Comparison of ENCODE assay signal across 18 cellular contexts in the genomic region with DNA sequence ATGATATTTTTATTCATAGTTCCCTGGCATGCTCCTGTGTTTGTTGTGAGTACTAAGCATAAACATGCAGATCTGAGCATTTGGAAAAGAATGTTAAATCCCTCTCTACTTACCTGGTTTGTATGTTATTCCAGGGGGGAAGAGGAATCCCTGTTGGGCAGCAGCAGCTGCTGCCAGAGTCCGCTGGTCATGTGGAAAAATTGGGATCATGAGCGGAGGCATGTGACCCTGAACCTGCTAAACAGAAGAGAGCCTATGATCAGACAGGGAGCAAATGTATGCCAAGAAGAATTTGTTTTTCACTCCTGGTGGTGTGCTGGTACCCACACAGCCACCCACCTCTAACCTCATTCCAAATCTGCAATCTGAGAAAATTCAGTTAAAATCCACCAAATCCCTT.
DNase-seq lines count a peak whose midpoint lies in the region; ATAC-seq and TF ChIP-seq lines count a peak whose summit lies in the region.
"Had no signal": no experiment of that assay in that cellular context is flagged by ENCODE, and none has a peak within 500 bp of the region (broad histone marks: within the 10 kb centered on the region; RNA-seq: fewer than 3 reads in every experiment).

No MANE protein-coding gene starts in this region.

- no peak overlapping the region for H3K4me3 ChIP-seq in HEK293 (ENCODE audit: low read depth, low read length)
- H3K4me3 ChIP-seq in osteoblast (ENCODE audit: insufficient read depth, low read length), result no peak overlapping the region
- H3K4me3 ChIP-seq: SJSA1, tibial artery had no signal

- peak; percentile 0 for DNase-seq in UCSD-AML1 (lab: John Stamatoyannopoulos, UW; ENCODE audit: unreplicated experiment)
- DNase-seq in iPS-NIHi11 (ENCODE audit: low spot score), result peak; percentile 18
- peak; percentile 23 for DNase-seq in osteoblast (ENCODE audit: insufficient read length, low spot score, missing footprints)
- DNase-seq in NK-92 (lab: John Stamatoyannopoulos, UW; ENCODE audit: unreplicated experiment), result no peak
- DNase-seq in germinal center (ENCODE audit: low spot score), result no peak
- DNase-seq in DMS 273 (lab: John Stamatoyannopoulos, UW; ENCODE audit: unreplicated experiment), result no peak
- DNase-seq: activated CD4-positive, alpha-beta T cell treated with anti-CD3 and anti-CD28 coated beads for 36 hours; activated CD8-positive, alpha-beta memory T cell treated with anti-CD3 and anti-CD28 coated beads, Interleukin-2, amount 50 U/mL, for 4 hours; activated naive CD4-positive, alpha-beta T cell; NCI-H2029; NCI-H524 treated with DMSO at 0.1 percent for 48 hours; occipital lobe; T-helper 9 cell; tibial artery had no signal

- peaks cover 14% of the 10 kb centered on the region for H3K4me1 ChIP-seq in HEK293 (ENCODE audit: control insufficient read depth, insufficient read depth, low read length)
- no peaks in the 10 kb centered on the region for H3K4me1 ChIP-seq in osteoblast (ENCODE audit: insufficient read depth, low read length)

- ATAC-seq in GM18873 (IDR thresholded peaks at IDR 0.05; ENCODE audit: low FRiP score, unreplicated experiment), result no peak
- ATAC-seq: activated CD4-positive, alpha-beta T cell treated with anti-CD3 and anti-CD28 coated beads for 36 hours had no signal

- POLR2A ChIA-PET in HEK293 (lab: Yijun Ruan, JAX), result no interaction called here

- no peak overlapping the region for H2AFZ ChIP-seq in osteoblast (ENCODE audit: low read length)

- H3K79me2 ChIP-seq in osteoblast (ENCODE audit: insufficient read depth, low read length), result no peaks in the 10 kb centered on the region

- no peaks in the 10 kb centered on the region for H3K27me3 ChIP-seq in osteoblast (ENCODE audit: insufficient read depth, low read length)
- H3K27me3 ChIP-seq: gastrocnemius medialis, SJSA1, tibial artery had no signal

- CTCF ChIA-PET in HEK293 (lab: Yijun Ruan, JAX), result interaction anchor here (0.6 kb wide), 1 partner anchor 142 kb away, joined by 4 read pairs; no protein-coding TSS in a partner anchor

- peak overlapping the region; percentile 7 for H3K4me2 ChIP-seq in osteoblast (ENCODE audit: insufficient read depth, low read length)

- H3K36me3 ChIP-seq in HEK293 (ENCODE audit: control insufficient read depth in 2 of 2, insufficient read depth in 1 of 2, low read length in 2 of 2) (no peaks in the 10 kb centered on the region), osteoblast (ENCODE audit: insufficient read depth, low read length) (no peaks in the 10 kb centered on the region)
- H3K36me3 ChIP-seq: gastrocnemius medialis, SJSA1, tibial artery had no signal

- no peaks in the 10 kb centered on the region for H4K20me1 ChIP-seq in osteoblast (ENCODE audit: insufficient read depth, low read length)

- H3K27ac ChIP-seq in HEK293 (ENCODE audit: extremely low read depth, low read depth, low read length), result no peak overlapping the region
- no peak overlapping the region for H3K27ac ChIP-seq in osteoblast (ENCODE audit: low read depth, low read length)
- H3K27ac ChIP-seq: tibial artery had no signal

- H3K9me3 ChIP-seq in HEK293 (ENCODE audit: control insufficient read depth, insufficient read depth, low read depth, low read length) (no peaks in the 10 kb centered on the region), osteoblast (ENCODE audit: low read depth, low read length) (no peaks in the 10 kb centered on the region)
- H3K9me3 ChIP-seq: gastrocnemius medialis, SJSA1, tibial artery had no signal

- TF ChIP-seq CTCF in HEK293 (tag by site-specific recombination; IDR thresholded peaks at IDR 0.05) (no peak), osteoblast (IDR thresholded peaks at IDR 0.05; ENCODE audit: extremely low read depth, low read depth, low read length) (no peak)

TF ChIP-seq in HEK293, 187 proteins besides CTCF, POLR2A, EP300 and RAD21:
- TF ChIP-seq ZNF292 (tag by site-specific recombination; IDR thresholded peaks at IDR 0.05; ENCODE audit: borderline replicate concordance, low read depth) (no peak), HOXC10 (CRISPR knock-in tag; IDR thresholded peaks at IDR 0.05) (no peak), ZNF157 (tag by site-specific recombination; IDR thresholded peaks at IDR 0.05) (no peak), TRIM28 (IDR thresholded peaks at IDR 0.05; ENCODE audit: borderline replicate concordance, low read length) (0 out of 2 replicates have a peak, but pooled peaks have one; percentile 13), PRDM1 (tag by site-specific recombination; IDR thresholded peaks at IDR 0.05) (no peak)
- TF ChIP-seq, protein P1, sequence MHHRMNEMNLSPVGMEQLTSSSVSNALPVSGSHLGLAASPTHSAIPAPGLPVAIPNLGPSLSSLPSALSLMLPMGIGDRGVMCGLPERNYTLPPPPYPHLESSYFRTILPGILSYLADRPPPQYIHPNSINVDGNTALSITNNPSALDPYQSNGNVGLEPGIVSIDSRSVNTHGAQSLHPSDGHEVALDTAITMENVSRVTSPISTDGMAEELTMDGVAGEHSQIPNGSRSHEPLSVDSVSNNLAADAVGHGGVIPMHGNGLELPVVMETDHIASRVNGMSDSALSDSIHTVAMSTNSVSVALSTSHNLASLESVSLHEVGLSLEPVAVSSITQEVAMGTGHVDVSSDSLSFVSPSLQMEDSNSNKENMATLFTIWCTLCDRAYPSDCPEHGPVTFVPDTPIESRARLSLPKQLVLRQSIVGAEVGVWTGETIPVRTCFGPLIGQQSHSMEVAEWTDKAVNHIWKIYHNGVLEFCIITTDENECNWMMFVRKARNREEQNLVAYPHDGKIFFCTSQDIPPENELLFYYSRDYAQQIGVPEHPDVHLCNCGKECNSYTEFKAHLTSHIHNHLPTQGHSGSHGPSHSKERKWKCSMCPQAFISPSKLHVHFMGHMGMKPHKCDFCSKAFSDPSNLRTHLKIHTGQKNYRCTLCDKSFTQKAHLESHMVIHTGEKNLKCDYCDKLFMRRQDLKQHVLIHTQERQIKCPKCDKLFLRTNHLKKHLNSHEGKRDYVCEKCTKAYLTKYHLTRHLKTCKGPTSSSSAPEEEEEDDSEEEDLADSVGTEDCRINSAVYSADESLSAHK (tag by site-specific recombination; IDR thresholded peaks at IDR 0.05), result no peak

Comparison
In these comparisons a context has a peak if more than half of its experiments do, and no peak if none do; other contexts are left out.
1. DNase-seq: peak in UCSD-AML1 (single experiment), iPS-NIHi11 (single experiment) and osteoblast (single experiment); none in NK-92 (single experiment), germinal center (single experiment) and DMS 273 (single experiment).